15 cellular contexts compared by ENCODE assay signal in genomic region chr5:143714629-143715028, GRCh38.
A peak's percentile ranks its signal among the peaks of the same experiment; 100 is the strongest.
DNase-seq lines count a peak whose midpoint lies in the region; ATAC-seq, FAIRE-seq and TF ChIP-seq lines count a peak whose summit lies in the region.
"Had no signal": no experiment of that assay in that cellular context is flagged by ENCODE, and none has a peak within 500 bp of the region (broad histone marks: within the 10 kb centered on the region; RNA-seq: fewer than 3 reads in every experiment).

No MANE protein-coding gene starts in this region.

- no peaks in the 10 kb centered on the region for H3K27me3 Mint-ChIP-seq in stimulated activated naive B cell treated with anti-CD40 and anti-IgM and Interleukin-4, amounts not matched to agents 10 μg/mL and 1 μg/mL and 100 μg/mL, for 72 hours
- H3K27me3 Mint-ChIP-seq: dendritic cell treated with granulocyte-macrophage colony-stimulating factor and Interleukin-4, amounts not matched to agents 40 ng/mL and 50 ng/mL, for 4 days had no signal

- H3K9me3 Mint-ChIP-seq in stimulated activated naive B cell treated with anti-CD40 and anti-IgM and Interleukin-4, amounts not matched to agents 10 μg/mL and 1 μg/mL and 100 μg/mL, for 72 hours: no peaks in the 10 kb centered on the region
- H3K9me3 Mint-ChIP-seq: dendritic cell treated with granulocyte-macrophage colony-stimulating factor and Interleukin-4, amounts not matched to agents 40 ng/mL and 50 ng/mL, for 4 days; neural progenitor cell had no signal

- H3K4me1 Mint-ChIP-seq in stimulated activated naive B cell treated with anti-CD40 and anti-IgM and Interleukin-4, amounts not matched to agents 10 μg/mL and 1 μg/mL and 100 μg/mL, for 72 hours: peaks cover 5 to 10% of the 10 kb centered on the region in 2 donors

- FAIRE-seq in pancreas (lab: Jason Lieb, UNC): no peak
- FAIRE-seq: TTC549 had no signal

- no peaks in the 10 kb centered on the region for H3K9me3 ChIP-seq in OCI-LY1 (ENCODE audit: low read length)
- no peaks in the 10 kb centered on the region for H3K9me3 ChIP-seq in pancreas
- H3K9me3 ChIP-seq in body of pancreas: no peaks in the 10 kb centered on the region

- 84% methylated on average over 4 of the region's 4 CpGs for WGBS in pancreas, 2 donors
- 81 to 84% methylated on average over 4 of the region's 4 CpGs for WGBS in body of pancreas, 2 donors

- peak overlapping the region; percentile 66; the same call in 1 of the 2 replicates for H2AFZ ChIP-seq in OCI-LY1 (ENCODE audit: low read length)
- H2AFZ ChIP-seq: neural progenitor cell had no signal

- TF ChIP-seq CTCF in OCI-LY1 (IDR thresholded peaks at IDR 0.05; ENCODE audit: low read length): no peak
- TF ChIP-seq CTCF in pancreas (IDR thresholded peaks at IDR 0.05): no peak
- no peak for TF ChIP-seq CTCF in body of pancreas (IDR thresholded peaks at IDR 0.05)

- H3K27me3 ChIP-seq in OCI-LY1 (ENCODE audit: insufficient read depth, low read length) (no peaks in the 10 kb centered on the region), pancreas (no peaks in the 10 kb centered on the region), body of pancreas (no peaks in the 10 kb centered on the region)
- H3K27me3 ChIP-seq: neural progenitor cell had no signal

- no peak for TF ChIP-seq POLR2A in body of pancreas (IDR thresholded peaks at IDR 0.05)

- H3K4me2 ChIP-seq in OCI-LY1 (ENCODE audit: low read length): peak overlapping the region; percentile 57
- H3K4me2 ChIP-seq: neural progenitor cell had no signal

- H3K4me3 ChIP-seq in OCI-LY1 (ENCODE audit: low read depth, low read length, poor library complexity, severe bottlenecking) (peak overlapping the region; percentile 24), pancreas (no peak overlapping the region), body of pancreas (no peak overlapping the region)
- H3K4me3 ChIP-seq: neural progenitor cell had no signal

- H3K9me2 ChIP-seq in OCI-LY1 (ENCODE audit: low read depth, low read length): no peaks in the 10 kb centered on the region

- H3K4me1 ChIP-seq in OCI-LY1 (ENCODE audit: insufficient read depth, low read length, severe bottlenecking) (peaks cover 68% of the 10 kb centered on the region), pancreas (no peaks in the 10 kb centered on the region), body of pancreas (no peaks in the 10 kb centered on the region)
- H3K4me1 ChIP-seq: neural progenitor cell had no signal

- no peaks in the 10 kb centered on the region for H3K79me2 ChIP-seq in OCI-LY1 (ENCODE audit: insufficient read depth, low read length)

- intact Hi-C loops in pancreas (cut with DNase I) (no loop called here), body of pancreas (cut with DNase I) (no loop called here)

- H3K4me3 Mint-ChIP-seq in stimulated activated naive B cell treated with anti-CD40 and anti-IgM and Interleukin-4, amounts not matched to agents 10 μg/mL and 1 μg/mL and 100 μg/mL, for 72 hours: no peak overlapping the region
- H3K4me3 Mint-ChIP-seq: dendritic cell treated with granulocyte-macrophage colony-stimulating factor and Interleukin-4, amounts not matched to agents 40 ng/mL and 50 ng/mL, for 4 days; neural progenitor cell had no signal

- no peak overlapping the region for H3K27ac Mint-ChIP-seq in stimulated activated naive B cell treated with anti-CD40 and anti-IgM and Interleukin-4, amounts not matched to agents 10 μg/mL and 1 μg/mL and 100 μg/mL, for 72 hours
- H3K27ac Mint-ChIP-seq: dendritic cell treated with granulocyte-macrophage colony-stimulating factor and Interleukin-4, amounts not matched to agents 40 ng/mL and 50 ng/mL, for 4 days; neural progenitor cell had no signal

- H3K36me3 Mint-ChIP-seq in stimulated activated naive B cell treated with anti-CD40 and anti-IgM and Interleukin-4, amounts not matched to agents 10 μg/mL and 1 μg/mL and 100 μg/mL, for 72 hours: no peaks in the 10 kb centered on the region
- H3K36me3 Mint-ChIP-seq: neural progenitor cell had no signal

- no peaks in the 10 kb centered on the region for H3K36me3 ChIP-seq in OCI-LY1 (ENCODE audit: insufficient read depth, low read length)
- no peaks in the 10 kb centered on the region for H3K36me3 ChIP-seq in pancreas
- H3K36me3 ChIP-seq in body of pancreas (replicated peaks in 1 of 2; ENCODE audit: insufficient read depth in 1 of 2, low read depth in 2 of 2): no peaks in the 10 kb centered on the region
- H3K36me3 ChIP-seq: neural progenitor cell had no signal

- peak overlapping the region; percentile 39 for H3K9ac ChIP-seq in OCI-LY1 (ENCODE audit: low read length)
- H3K9ac ChIP-seq: neural progenitor cell had no signal

- ATAC-seq in GM19328 (IDR thresholded peaks at IDR 0.05; ENCODE audit: unreplicated experiment): peak; percentile 58
- ATAC-seq in HG02852 (IDR thresholded peaks at IDR 0.05; ENCODE audit: unreplicated experiment): peak; percentile 85
- peak; percentile 86 to 87 for ATAC-seq in stimulated activated naive B cell treated with anti-CD40 and anti-IgM and Interleukin-4, amounts not matched to agents 10 μg/mL and 1 μg/mL and 100 μg/mL, for 72 hours (replicated peaks)
- no peak for ATAC-seq in pancreas
- ATAC-seq in body of pancreas: no peak

- peak overlapping the region; percentile 54 for H3K27ac ChIP-seq in OCI-LY1 (ENCODE audit: low read depth, low read length, poor library complexity, severe bottlenecking)
- no peak overlapping the region for H3K27ac ChIP-seq in pancreas
- H3K27ac ChIP-seq in body of pancreas: no peak overlapping the region
- H3K27ac ChIP-seq: neural progenitor cell had no signal

- no peaks in the 10 kb centered on the region for H3F3A ChIP-seq in OCI-LY1 (ENCODE audit: insufficient read depth, low read length)

- no peaks in the 10 kb centered on the region for H4K20me1 ChIP-seq in OCI-LY1 (ENCODE audit: insufficient read depth, low read length)

- DNase-seq in stimulated activated naive B cell treated with anti-CD40 and anti-IgM and Interleukin-4, amounts not matched to agents 10 μg/mL and 1 μg/mL and 100 μg/mL, for 72 hours: peak; percentile 9
- DNase-seq in NCI-H146 (lab: John Stamatoyannopoulos, UW): no peak
- DNase-seq in pancreas: no peak
- no peak for DNase-seq in body of pancreas
- DNase-seq: activated gamma-delta T cell treated with Interleukin-2 at 50 U/mL for 16 hours; DND-41; NCI-H510A; stimulated activated CD4-positive, alpha-beta T cell treated with anti-CD3 and anti-CD28 coated beads, Interleukin-1b, Interleukin-23, amount 100 ng/mL, for 48 hours; substantia nigra had no signal

Comparison
In these comparisons a context has a peak if more than half of its experiments do, and no peak if none do; other contexts are left out.
1. ATAC-seq: peak in GM19328 (single experiment), HG02852 (single experiment) and stimulated activated naive B cell treated with anti-CD40 and anti-IgM and Interleukin-4, amounts not matched to agents 10 μg/mL and 1 μg/mL and 100 μg/mL, for 72 hours (2 of 2); none in pancreas (0 of 4) and body of pancreas (single experiment).